In genomic region chr13:103961784-103962183, GRCh38 we compare ENCODE assay signal across 22 cellular contexts.
"Had no signal": no experiment of that assay in that cellular context is flagged by ENCODE, and none has a peak within 500 bp of the region (broad histone marks: within the 10 kb centered on the region; RNA-seq: fewer than 3 reads in every experiment).

No MANE protein-coding gene starts in this region.

- H3K4me1 ChIP-seq: sigmoid colon, tibial artery had no signal

- H3K9me3 ChIP-seq: lower lobe of right lung, psoas muscle, sigmoid colon, testis, tibial artery had no signal

- H3K4me3 ChIP-seq: dorsolateral prefrontal cortex, lower lobe of right lung, psoas muscle, sigmoid colon, testis, tibial artery had no signal

- H3K27ac ChIP-seq: dorsolateral prefrontal cortex, lower lobe of right lung, psoas muscle, sigmoid colon, testis, tibial artery had no signal

- DNase-seq: dorsolateral prefrontal cortex; effector CD4-positive, alpha-beta T cell; foreskin melanocyte; hypothalamus; immature natural killer cell; islet precursor cell; kidney glomerular epithelial cell; left ventricle myocardium superior; lower lobe of right lung; naive thymus-derived CD8-positive, alpha-beta T cell; nephron progenitor cell; nucleus accumbens; psoas muscle; right cardiac atrium; sigmoid colon; stimulated activated CD4-positive, alpha-beta T cell treated with anti-CD3 and anti-CD28 coated beads, Interleukin-2, amount 100 ng/mL, for 24 hours; stimulated activated CD4-positive, alpha-beta T cell treated with anti-CD3 and anti-CD28 coated beads, Interleukin-4, amount 100 ng/mL, for 24 hours; stimulated activated naive CD8-positive, alpha-beta T cell treated with anti-CD3 and anti-CD28 coated beads, Interleukin-15, Interleukin-2, amounts not matched to agents 100 U/mL and 50 U/mL, for 24 hours; substantia nigra; testis; tibial artery had no signal

- ATAC-seq: left ventricle myocardium superior; lower lobe of right lung; naive thymus-derived CD8-positive, alpha-beta T cell; right cardiac atrium; stimulated activated memory B cell treated with anti-CD40 and anti-IgM and Interleukin-4, amounts not matched to agents 10 μg/mL and 1 μg/mL and 100 μg/mL, for 72 hours; stimulated activated naive CD8-positive, alpha-beta T cell treated with anti-CD3 and anti-CD28 coated beads, Interleukin-15, Interleukin-2, amounts not matched to agents 100 U/mL and 50 U/mL, for 24 hours had no signal

- H3K27me3 ChIP-seq: sigmoid colon, testis, tibial artery had no signal

- H3K36me3 ChIP-seq: lower lobe of right lung, sigmoid colon, tibial artery had no signal
